ENCODE assay signal across 24 cellular contexts in genomic region chrX:77404318-77404878, GRCh38. TPM values are rescaled to one million over a fixed set of nuclear protein-coding genes. Genes with fewer than 3 reads are reported as not detected.
"Had no signal": no experiment of that assay in that cellular context is flagged by ENCODE, and none has a peak within 500 bp of the region (broad histone marks: within the 10 kb centered on the region; RNA-seq: fewer than 3 reads in every experiment).

No MANE protein-coding gene starts in this region.

- H3K27me3 ChIP-seq: ovary, transverse colon, upper lobe of right lung, vagina had no signal

- ATAC-seq: lower lobe of right lung; natural killer cell; psoas muscle; right cardiac atrium; stimulated activated naive B cell treated with anti-CD40 and anti-IgM and Interleukin-4, amounts not matched to agents 10 μg/mL and 1 μg/mL and 100 μg/mL, for 72 hours; upper lobe of right lung had no signal

- H3K4me1 ChIP-seq: left ventricle myocardium inferior, lower lobe of right lung, psoas muscle, transverse colon, upper lobe of right lung, vagina had no signal

- DNase-seq: dorsolateral prefrontal cortex; effector CD4-positive, alpha-beta T cell; foreskin melanocyte; hypothalamus; left ventricle myocardium inferior; lower lobe of right lung; natural killer cell; occipital lobe; posterior cingulate gyrus; stimulated activated CD4-positive, alpha-beta T cell treated with anti-CD3 and anti-CD28 coated beads, Interleukin-15, amount 100 ng/mL, for 24 hours; stimulated activated CD4-positive, alpha-beta T cell treated with anti-CD3 and anti-CD28 coated beads, Interleukin-2, amount 100 ng/mL, for 48 hours; stimulated activated naive B cell treated with anti-CD40 and anti-IgM and Interleukin-4, amounts not matched to agents 10 μg/mL and 1 μg/mL and 100 μg/mL, for 72 hours; transverse colon; upper lobe of right lung had no signal

- H3K9me3 ChIP-seq: left ventricle myocardium inferior, lower lobe of right lung, ovary, thoracic aorta, transverse colon, upper lobe of right lung, vagina had no signal

- H3K4me3 ChIP-seq: dorsolateral prefrontal cortex, left ventricle myocardium inferior, lower lobe of right lung, ovary, psoas muscle, skin epidermis, thoracic aorta, transverse colon, upper lobe of right lung, vagina had no signal

- H3K36me3 ChIP-seq: left ventricle myocardium inferior, lower lobe of right lung, ovary, thoracic aorta, transverse colon, upper lobe of right lung, vagina had no signal

- H3K27ac ChIP-seq: dorsolateral prefrontal cortex, left ventricle myocardium inferior, lower lobe of right lung, ovary, psoas muscle, skin epidermis, transverse colon, upper lobe of right lung, vagina had no signal

RNA-seq across cellular contexts. Expression of gene FGF16, which starts 42.8 kb away (rescaled TPM):
- total RNA-seq: cerebellum, fibroblast of lung, lower lobe of right lung, mesenteric fat pad, natural killer cell, ovary, renal cortical epithelial cell, right cardiac atrium, transverse colon, upper lobe of right lung, vagina had no signal
